Comparison of ENCODE assay signal across 9 cellular contexts in genomic region chr16:58586340-58587030, GRCh38.
"Had no signal": no experiment of that assay in that cellular context is flagged by ENCODE, and none has a peak within 500 bp of the region (broad histone marks: within the 10 kb centered on the region; RNA-seq: fewer than 3 reads in every experiment).

No MANE protein-coding gene starts in this region.

- H3K4me3 Mint-ChIP-seq: activated B cell treated with CpG ODN at 0.5 μM for 24 hours; activated T-helper 1 cell treated with anti-CD3 and anti-CD28 coated beads, Interleukin-12 subunit alpha, Interleukin-12 subunit beta, Interleukin-2, Interleukin-4 antibody, amounts not matched to agents 30 ng/mL and 10 ng/mL and 1 ng/mL, durations not matched to agents 14 hours and 24 hours and 36 hours; endodermal cell; stimulated activated memory B cell treated with anti-CD40 and anti-IgM and Interleukin-4, amounts not matched to agents 10 μg/mL and 1 μg/mL and 100 μg/mL, for 72 hours had no signal

- H3K9me3 Mint-ChIP-seq: activated B cell treated with CpG ODN at 0.5 μM for 24 hours; activated T-helper 1 cell treated with anti-CD3 and anti-CD28 coated beads, Interleukin-12 subunit alpha, Interleukin-12 subunit beta, Interleukin-2, Interleukin-4 antibody, amounts not matched to agents 30 ng/mL and 10 ng/mL and 1 ng/mL, durations not matched to agents 14 hours and 24 hours and 36 hours; stimulated activated memory B cell treated with anti-CD40 and anti-IgM and Interleukin-4, amounts not matched to agents 10 μg/mL and 1 μg/mL and 100 μg/mL, for 72 hours had no signal

- H3K27me3 Mint-ChIP-seq: activated B cell treated with CpG ODN at 0.5 μM for 24 hours; stimulated activated memory B cell treated with anti-CD40 and anti-IgM and Interleukin-4, amounts not matched to agents 10 μg/mL and 1 μg/mL and 100 μg/mL, for 72 hours had no signal

- ATAC-seq: stimulated activated memory B cell treated with anti-CD40 and anti-IgM and Interleukin-4, amounts not matched to agents 10 μg/mL and 1 μg/mL and 100 μg/mL, for 72 hours had no signal

- DNase-seq: activated B cell treated with CpG ODN at 0.5 μM for 24 hours; activated naive CD4-positive, alpha-beta T cell treated with Interleukin-2 at 50 U/mL for 16 hours; dorsolateral prefrontal cortex; endodermal cell; head of caudate nucleus; stimulated activated CD4-positive, alpha-beta T cell treated with anti-CD3 and anti-CD28 coated beads, Interleukin-12 subunit alpha, Interleukin-12 subunit beta, amount 100 ng/mL, for 4 hours; tibial artery had no signal

- H3K27ac Mint-ChIP-seq: activated B cell treated with CpG ODN at 0.5 μM for 24 hours; endodermal cell; stimulated activated memory B cell treated with anti-CD40 and anti-IgM and Interleukin-4, amounts not matched to agents 10 μg/mL and 1 μg/mL and 100 μg/mL, for 72 hours had no signal

- H3K4me1 Mint-ChIP-seq: activated B cell treated with CpG ODN at 0.5 μM for 24 hours had no signal
